ENCODE assay signal across 13 cellular contexts in the genomic region with DNA sequence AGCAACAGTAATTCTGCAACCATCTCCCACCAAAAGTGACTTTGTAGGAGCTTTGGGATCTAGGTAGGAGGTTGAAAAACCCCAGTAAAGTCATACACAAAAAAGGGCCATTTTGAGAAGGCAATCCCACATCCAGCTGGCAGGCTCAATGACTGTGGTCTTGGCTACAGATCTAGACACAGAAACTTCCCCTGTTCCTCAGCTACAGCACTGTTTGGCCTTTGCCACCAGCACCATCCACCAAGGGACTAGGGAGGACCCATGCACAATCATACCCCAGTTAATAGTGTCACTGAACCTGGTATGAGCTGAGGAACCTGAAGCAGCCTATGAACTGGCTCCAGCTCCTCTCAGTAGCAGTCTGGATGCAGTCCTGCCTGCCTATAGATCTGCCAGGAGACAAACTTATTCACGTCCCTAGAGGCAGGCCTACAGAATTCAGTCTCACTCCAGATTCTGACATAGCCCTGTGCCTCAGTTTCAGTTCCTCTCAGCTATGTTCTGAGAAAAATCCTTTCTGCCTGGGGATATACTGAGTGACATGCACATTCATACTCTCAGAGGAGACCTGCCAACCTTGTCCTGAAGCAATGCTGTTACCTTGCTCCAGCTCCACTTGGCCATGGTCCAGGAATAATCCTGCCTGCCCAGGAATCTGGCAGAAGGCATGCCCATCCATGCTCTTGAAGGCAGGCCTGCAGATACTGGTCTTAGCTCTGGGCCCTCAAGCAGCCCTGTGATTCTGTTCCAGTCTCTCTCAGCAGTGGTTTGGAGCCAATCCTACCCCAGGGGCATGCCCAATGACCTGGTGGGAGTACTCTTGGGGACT.
DNase-seq lines count a peak whose midpoint lies in the region; ATAC-seq, FAIRE-seq and TF ChIP-seq lines count a peak whose summit lies in the region.
"Had no signal": no experiment of that assay in that cellular context is flagged by ENCODE, and none has a peak within 500 bp of the region (broad histone marks: within the 10 kb centered on the region; RNA-seq: fewer than 3 reads in every experiment).

No MANE protein-coding gene starts in this region.

- no peaks in the 10 kb centered on the region for H3K27me3 ChIP-seq in GM12878 (replicated peaks in 1 of 2; ENCODE audit: control insufficient read depth in 2 of 2, insufficient read depth in 2 of 2, low read length in 1 of 2)
- H3K27me3 ChIP-seq: gastroesophageal sphincter, neutrophil, Peyer's patch, uterus had no signal

- FAIRE-seq in GM12878 (lab: Jason Lieb, UNC), result peak; percentile 84

- H3K27ac ChIP-seq in GM12878 (ENCODE audit: control insufficient read depth, insufficient read depth) (0 out of 2 replicates have a peak overlapping the region, but pooled peaks have one; percentile 10), RWPE1 (no peak overlapping the region)
- H3K27ac ChIP-seq: gastroesophageal sphincter, neutrophil, Peyer's patch, uterus had no signal

- in situ Hi-C loops in GM12878 (cut with MboI), result no loop called here

- no peaks in the 10 kb centered on the region for H4K20me1 ChIP-seq in GM12878 (ENCODE audit: control insufficient read depth, insufficient read depth)

- H3K4me1 ChIP-seq in GM12878 (ENCODE audit: control insufficient read depth, insufficient read depth, low read length), result peaks cover 6% of the 10 kb centered on the region; the same call in 1 of the 2 replicates
- H3K4me1 ChIP-seq: gastroesophageal sphincter, Peyer's patch, uterus had no signal

- no peak for TF ChIP-seq CTCF in GM12878 (IDR thresholded peaks at IDR 0.05 in 2 of 3, conservative IDR thresholded peaks at IDR 0.05 in 1 of 3; ENCODE audit: control insufficient read depth in 2 of 3, extremely low read depth in 1 of 3, insufficient read depth in 1 of 3, low read depth in 3 of 3, low read length in 3 of 3)
- no peak for TF ChIP-seq CTCF in RWPE1 (conservative IDR thresholded peaks at IDR 0.05; ENCODE audit: low read depth)

- POLR2A ChIA-PET in GM12878 (lab: Charles Lee), result no interaction called here
- POLR2A ChIA-PET in RWPE1 (lab: Yijun Ruan, JAX; ENCODE audit: low non-redundant PET), result no interaction called here

- H3K36me3 ChIP-seq in GM12878 (ENCODE audit: control insufficient read depth in 2 of 2, insufficient read depth in 2 of 2, low read length in 1 of 2), result no peaks in the 10 kb centered on the region
- H3K36me3 ChIP-seq: gastroesophageal sphincter, neutrophil, Peyer's patch, uterus had no signal

- no peak for TF ChIP-seq RAD21 in GM12878 (IDR thresholded peaks at IDR 0.05; ENCODE audit: insufficient read depth, low read depth, low read length)

- CTCF ChIA-PET in GM12878 (lab: Yijun Ruan, JAX) (no interaction called here), RWPE1 (lab: Yijun Ruan, JAX) (interaction anchor here (0.6 kb wide), 1 partner anchor 1344 kb away, joined by 3 read pairs; no protein-coding TSS in a partner anchor)

- H2AFZ ChIP-seq in GM12878 (ENCODE audit: control insufficient read depth, low read depth, low read length), result peak overlapping the region; percentile 44

- intact Hi-C loops in GM12878 (cut with micrococcal nuclease; ENCODE audit: unreplicated experiment), result no loop called here

- WGBS in GM12878 (ENCODE audit: insufficient coverage, insufficient replicate concordance, low lambda C conversion rate, missing lambda C conversion rate), result 0% methylated on average over 1 of the region's 1 CpG

- no peak for TF ChIP-seq EP300 in GM12878 (IDR thresholded peaks at IDR 0.05; ENCODE audit: borderline replicate concordance in 1 of 2, control insufficient read depth in 1 of 2, low read depth in 2 of 2, low read length in 2 of 2)

- no peaks in the 10 kb centered on the region for H3K79me2 ChIP-seq in GM12878 (ENCODE audit: control insufficient read depth, insufficient read depth, low read length)

- RAD21 ChIA-PET in GM12878 (lab: Charles Lee; ENCODE audit: unreplicated experiment), result no interaction called here

- no peak for TF ChIP-seq POLR2A in GM12878 (IDR thresholded peaks at IDR 0.05; ENCODE audit: low read depth, low read length)

- BruUV-seq in GM12878 (replicated peaks; lab: Mats Ljungman, UMichigan), result no TSS peak

- H3K9ac ChIP-seq in GM12878 (ENCODE audit: control insufficient read depth, insufficient read depth, low read length), result no peak overlapping the region

- ATAC-seq in GM18520 (IDR thresholded peaks at IDR 0.05; ENCODE audit: unreplicated experiment) (peak; percentile 88), GM21737 (IDR thresholded peaks at IDR 0.05; ENCODE audit: unreplicated experiment) (peak; percentile 92), HG03196 (IDR thresholded peaks at IDR 0.05; ENCODE audit: unreplicated experiment) (peak; percentile 88), GM12878 (peak; percentile 99), HG03469 (IDR thresholded peaks at IDR 0.05; ENCODE audit: unreplicated experiment) (no peak)
- ATAC-seq: gastroesophageal sphincter had no signal

- SMC1A ChIA-PET in GM12878 (lab: Charles Lee; ENCODE audit: uncharacterized antibody, unreplicated experiment), result interaction anchor here (0.6 to 1.1 kb wide), 3 partner anchors 77 to 193 kb away, joined by 3 read pairs; no protein-coding TSS in a partner anchor

- H3K9me3 ChIP-seq in GM12878 (replicated peaks; ENCODE audit: control insufficient read depth, insufficient read depth, low read length), result no peaks in the 10 kb centered on the region
- H3K9me3 ChIP-seq: neutrophil, uterus had no signal

- H3K4me3 ChIP-seq in GM12878, result no peak overlapping the region
- H3K4me3 ChIP-seq: gastroesophageal sphincter, Peyer's patch, uterus had no signal

- H3K4me2 ChIP-seq in GM12878 (ENCODE audit: control insufficient read depth, insufficient read depth), result 0 out of 2 replicates have a peak overlapping the region, but pooled peaks have one; percentile 25

- DNase-seq in GM12878 (ENCODE audit: low read depth, low spot score) (peak; percentile 21), iPS-NIHi7 (ENCODE audit: extremely low spot score) (no peak), RWPE1 (ENCODE audit: low spot score) (no peak)
- DNase-seq in activated naive CD4-positive, alpha-beta T cell treated with anti-CD3 and anti-CD28 coated beads, Interleukin-2, amount 50 U/mL, for 16 hours, result no peak
- DNase-seq: Peyer's patch; stimulated activated CD4-positive, alpha-beta T cell treated with anti-CD3 and anti-CD28 coated beads, Interleukin-12 subunit alpha, Interleukin-12 subunit beta, amount 100 ng/mL, for 4 hours; uterus had no signal

TF ChIP-seq in GM12878, 131 proteins besides CTCF, POLR2A, EP300 and RAD21 (continues in another document):
- TF ChIP-seq IKZF1 (conservative IDR thresholded peaks at IDR 0.05) (0 out of 2 replicates have a peak, but pooled peaks have one; percentile 42), IRF4 (IDR thresholded peaks at IDR 0.05; ENCODE audit: low read depth, low read length) (peak; percentile 84), EED (IDR thresholded peaks at IDR 0.05; ENCODE audit: low read depth) (no peak), RELB (IDR thresholded peaks at IDR 0.05; ENCODE audit: low read depth) (0 out of 2 replicates have a peak, but pooled peaks have one; percentile 17), IKZF2 (IDR thresholded peaks at IDR 0.05) (peak; percentile 42 to 51; a peak in 2 of 4 replicates), MTA2 (IDR thresholded peaks at IDR 0.05; ENCODE audit: low read depth) (0 out of 2 replicates have a peak, but pooled peaks have one; percentile 23), SP1 (IDR thresholded peaks at IDR 0.05; ENCODE audit: low read depth, low read length) (no peak), ZNF24 (IDR thresholded peaks at IDR 0.05) (peak; percentile 45; the same call in 1 of the 2 replicates), POLR2AphosphoS2 (IDR thresholded peaks at IDR 0.05; ENCODE audit: low read depth, low read length) (no peak), RUNX3 (IDR thresholded peaks at IDR 0.05; ENCODE audit: low read length) (peak; percentile 14; the same call in 1 of the 2 replicates), SRF (IDR thresholded peaks at IDR 0.05; ENCODE audit: low read depth in 2 of 2, low read length in 2 of 2) (no peak), MEF2B (IDR thresholded peaks at IDR 0.05; ENCODE audit: partially characterized antibody, poor library complexity, severe bottlenecking) (peak; percentile 77), DPF2 (IDR thresholded peaks at IDR 0.05) (peak; percentile 66; the same call in 1 of the 2 replicates), MYC (IDR thresholded peaks at IDR 0.05; ENCODE audit: insufficient read depth, insufficient read length, insufficient replicate concordance, low read length, severe bottlenecking) (no peak), NR2C2 (IDR thresholded peaks at IDR 0.05; ENCODE audit: borderline replicate concordance, control insufficient read depth, insufficient read length, low read depth) (no peak), YY1 (IDR thresholded peaks at IDR 0.05; ENCODE audit: low read depth, low read length) (no peak), SPI1 (IDR thresholded peaks at IDR 0.05; ENCODE audit: borderline replicate concordance, insufficient read depth, low read depth, low read length) (peak; percentile 97)
- TF ChIP-seq, protein P1, sequence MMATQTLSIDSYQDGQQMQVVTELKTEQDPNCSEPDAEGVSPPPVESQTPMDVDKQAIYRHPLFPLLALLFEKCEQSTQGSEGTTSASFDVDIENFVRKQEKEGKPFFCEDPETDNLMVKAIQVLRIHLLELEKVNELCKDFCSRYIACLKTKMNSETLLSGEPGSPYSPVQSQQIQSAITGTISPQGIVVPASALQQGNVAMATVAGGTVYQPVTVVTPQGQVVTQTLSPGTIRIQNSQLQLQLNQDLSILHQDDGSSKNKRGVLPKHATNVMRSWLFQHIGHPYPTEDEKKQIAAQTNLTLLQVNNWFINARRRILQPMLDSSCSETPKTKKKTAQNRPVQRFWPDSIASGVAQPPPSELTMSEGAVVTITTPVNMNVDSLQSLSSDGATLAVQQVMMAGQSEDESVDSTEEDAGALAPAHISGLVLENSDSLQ (IDR thresholded peaks at IDR 0.05), result peak; percentile 88
